9 cellular contexts compared by ENCODE assay signal in genomic region chrX:154123241-154124219, GRCh38. TPM values are rescaled to one million over a fixed set of nuclear protein-coding genes. Genes with fewer than 3 reads are reported as not detected.
DNase-seq lines count a peak whose midpoint lies in the region; ATAC-seq, FAIRE-seq and TF ChIP-seq lines count a peak whose summit lies in the region.
"Had no signal": no experiment of that assay in that cellular context is flagged by ENCODE, and none has a peak within 500 bp of the region (broad histone marks: within the 10 kb centered on the region; RNA-seq: fewer than 3 reads in every experiment).

No MANE protein-coding gene starts in this region.

- ATAC-seq in body of pancreas (peak; percentile 68), GM18858 (IDR thresholded peaks at IDR 0.05; ENCODE audit: unreplicated experiment) (no peak), HG03280 (IDR thresholded peaks at IDR 0.05; ENCODE audit: unreplicated experiment) (no peak)

- H2BK5ac ChIP-seq in trophoblast cell (ENCODE audit: low read depth, low read length, poor library complexity): no peak overlapping the region

- no peak for DNase-seq in GM19239 (ENCODE audit: insufficient read length, low spot score)
- peak; percentile 4 for DNase-seq in OCI-M2 (lab: John Stamatoyannopoulos, UW; ENCODE audit: unreplicated experiment)
- DNase-seq in body of pancreas: peak in 2 of 4 donors; percentile 25 to 36
- DNase-seq in trophoblast cell: peak; percentile 6 to 61
- DNase-seq in progenitor cell of endocrine pancreas (ENCODE audit: low spot score, unreplicated experiment): no peak
- no peak for DNase-seq in NCI-H526 (lab: John Stamatoyannopoulos, UW)
- DNase-seq: NCI-H82 had no signal

- no peak overlapping the region for H3K4me3 Mint-ChIP-seq in progenitor cell of endocrine pancreas (ENCODE audit: low read depth)

- H4K12ac ChIP-seq in trophoblast cell (ENCODE audit: low read depth, low read length): no peak overlapping the region

- no peak overlapping the region for H3K27ac Mint-ChIP-seq in progenitor cell of endocrine pancreas

- H3K4me1 ChIP-seq in body of pancreas (peaks cover 5% of the 10 kb centered on the region), trophoblast cell (ENCODE audit: control insufficient read depth in 1 of 2, insufficient read depth in 2 of 2, low read length in 2 of 2) (peaks cover 3 to 14% of the 10 kb centered on the region in 2 experiments)

- H3K79me2 ChIP-seq in trophoblast cell (ENCODE audit: control insufficient read depth, insufficient read depth, low read length, poor library complexity): no peaks in the 10 kb centered on the region

- no peaks in the 10 kb centered on the region for H3K79me1 ChIP-seq in trophoblast cell (ENCODE audit: low read length)

- no peak overlapping the region for H3K14ac ChIP-seq in trophoblast cell (ENCODE audit: low read length)

- 58% methylated on average over 2 to 6 of the region's 22 CpGs for WGBS in body of pancreas, 2 donors
- no CpG with 5 or more reads among the region's 22 CpGs for WGBS in trophoblast cell (ENCODE audit: extremely low coverage, insufficient coverage, insufficient read length)

- H2AFZ ChIP-seq in trophoblast cell (ENCODE audit: insufficient read depth, low read length, poor library complexity): no peak overlapping the region

- TF ChIP-seq POLR2A in body of pancreas (IDR thresholded peaks at IDR 0.05): no peak

- H2AK5ac ChIP-seq in trophoblast cell (ENCODE audit: low read length): no peak overlapping the region

- no peak overlapping the region for H3K4me3 ChIP-seq in body of pancreas
- H3K4me3 ChIP-seq in trophoblast cell (ENCODE audit: low read depth, low read length): no peak overlapping the region

- peaks cover 9% of the 10 kb centered on the region for H3K9me3 Mint-ChIP-seq in progenitor cell of endocrine pancreas (ENCODE audit: low read depth)

- no peaks in the 10 kb centered on the region for H3K36me3 ChIP-seq in body of pancreas (replicated peaks in 1 of 2; ENCODE audit: insufficient read depth in 1 of 2, low read depth in 2 of 2)
- no peaks in the 10 kb centered on the region for H3K36me3 ChIP-seq in trophoblast cell (ENCODE audit: control insufficient read depth in 1 of 2, insufficient read depth in 2 of 2, low read length in 2 of 2)

- H3K27me3 Mint-ChIP-seq in progenitor cell of endocrine pancreas: no peaks in the 10 kb centered on the region

- no peak overlapping the region for H3K9ac ChIP-seq in trophoblast cell (ENCODE audit: low read length)

- no peak overlapping the region for H2BK120ac ChIP-seq in trophoblast cell (ENCODE audit: insufficient read depth, low read length, poor library complexity)

- H4K8ac ChIP-seq in trophoblast cell (ENCODE audit: low read depth, low read length): no peak overlapping the region

- intact Hi-C loops in body of pancreas (cut with DNase I): no loop called here

- H3K4me2 ChIP-seq in trophoblast cell (ENCODE audit: low read length): no peak overlapping the region

- H3K9me3 ChIP-seq in body of pancreas: no peaks in the 10 kb centered on the region
- no peaks in the 10 kb centered on the region for H3K9me3 ChIP-seq in trophoblast cell (ENCODE audit: insufficient read depth, low read depth, low read length)

- H3K27me3 ChIP-seq in body of pancreas: no peaks in the 10 kb centered on the region
- H3K27me3 ChIP-seq in trophoblast cell (ENCODE audit: insufficient read depth, low read length): no peaks in the 10 kb centered on the region

- H4K91ac ChIP-seq in trophoblast cell (ENCODE audit: low read depth, low read length): no peak overlapping the region

- no peaks in the 10 kb centered on the region for H3K36me3 Mint-ChIP-seq in progenitor cell of endocrine pancreas (ENCODE audit: insufficient read depth)

- no peak for TF ChIP-seq CTCF in body of pancreas (IDR thresholded peaks at IDR 0.05)
- no peak for TF ChIP-seq CTCF in progenitor cell of endocrine pancreas (IDR thresholded peaks at IDR 0.05; ENCODE audit: unreplicated experiment)

- peak; percentile 76 for FAIRE-seq in GM19239 (lab: Jason Lieb, UNC)

- H3K18ac ChIP-seq in trophoblast cell (ENCODE audit: low read length): no peak overlapping the region

- H3K27ac ChIP-seq in body of pancreas (peak overlapping the region in 3 of 4 donors; percentile 25 to 71 (median 41)), trophoblast cell (ENCODE audit: low read depth, low read length) (no peak overlapping the region)

- no peak overlapping the region for H3K4ac ChIP-seq in trophoblast cell (ENCODE audit: low read depth, low read length)

- peaks cover 7% of the 10 kb centered on the region for H3K4me1 Mint-ChIP-seq in progenitor cell of endocrine pancreas (ENCODE audit: low read depth)

- H3K23ac ChIP-seq in trophoblast cell (ENCODE audit: low read length): no peak overlapping the region

- no peak overlapping the region for H2BK12ac ChIP-seq in trophoblast cell (ENCODE audit: low read length)

RNA-seq across cellular contexts. Expression of gene OPN1LW, which starts 20.5 kb away (rescaled TPM):
- not detected for total RNA-seq in body of pancreas
- polyA plus RNA-seq in trophoblast cell (2013): not detected in 2 replicates
- total RNA-seq in progenitor cell of endocrine pancreas: not detected in 2 replicates

RNA-seq across cellular contexts. Expression of gene MECP2, which starts 26.0 kb away (rescaled TPM):
- total RNA-seq in body of pancreas (10 to 100 TPM; 27.8 to 36.3 TPM), progenitor cell of endocrine pancreas (40.6 and 47.6 TPM in 2 replicates)
- polyA plus RNA-seq in trophoblast cell (2013): 13.4 and 13.5 TPM in 2 replicates

RNA-seq across cellular contexts. Expression of gene OPN1MW, which starts 58.9 kb away (rescaled TPM):
- total RNA-seq in body of pancreas (not detected), progenitor cell of endocrine pancreas (not detected in 2 replicates)
- polyA plus RNA-seq in trophoblast cell (2013): not detected in 2 replicates

Comparison
In these comparisons a context has a peak if more than half of its experiments do, and no peak if none do; other contexts are left out.
1. DNase-seq: peak in OCI-M2 (single experiment) and trophoblast cell (2 of 2); none in GM19239 (single experiment), progenitor cell of endocrine pancreas (single experiment) and NCI-H526 (0 of 2).